1 cellular context compared by ENCODE assay signal in genomic region chr4:3689576-3690551, GRCh38.
TF ChIP-seq lines count a peak whose summit lies in the region.

No MANE protein-coding gene starts in this region.

TF ChIP-seq in H1, 55 proteins besides CTCF, POLR2A, EP300 and RAD21 (continued from another document):
- TF ChIP-seq KDM4A (IDR thresholded peaks at IDR 0.05; ENCODE audit: low read depth, low read length, severe bottlenecking), result no peak
- no peak for TF ChIP-seq BCL11A (IDR thresholded peaks at IDR 0.05; ENCODE audit: low read depth in 2 of 2, low read length in 2 of 2)
- TF ChIP-seq GTF2F1 (IDR thresholded peaks at IDR 0.05; ENCODE audit: borderline replicate concordance, low read depth, low read length), result no peak
- TF ChIP-seq CHD2 (IDR thresholded peaks at IDR 0.05; ENCODE audit: low read length), result no peak
- TF ChIP-seq ATF2 (IDR thresholded peaks at IDR 0.05; ENCODE audit: low read length), result no peak
